ENCODE assay signal across 10 cellular contexts in the genomic region with DNA sequence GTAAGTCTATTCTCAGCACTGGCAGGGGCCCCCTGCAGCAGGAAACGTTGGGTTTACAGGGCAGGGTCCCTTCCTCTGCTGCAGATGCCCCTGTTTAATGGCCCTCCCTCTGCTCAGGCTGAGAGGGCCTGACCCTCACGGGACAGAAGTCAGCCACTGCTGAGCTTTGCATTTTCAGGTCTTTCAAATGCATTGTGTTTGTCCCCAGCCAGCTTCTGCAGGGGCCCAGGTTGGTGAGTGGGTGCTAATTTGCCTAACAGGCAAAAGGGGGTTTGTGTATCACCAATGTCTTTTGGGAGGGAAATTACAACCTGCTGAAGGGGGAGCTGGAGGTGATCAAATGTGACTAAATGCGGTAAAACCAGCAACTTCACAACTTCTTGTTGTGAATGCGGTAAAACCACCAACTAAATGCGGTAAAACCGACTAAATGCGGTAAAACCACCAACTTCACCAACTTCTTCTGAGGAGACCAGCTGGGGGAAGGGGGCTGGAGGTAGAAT. TPM values are rescaled to one million over a fixed set of nuclear protein-coding genes. Genes with fewer than 3 reads are reported as not detected.
DNase-seq lines count a peak whose midpoint lies in the region; ATAC-seq and TF ChIP-seq lines count a peak whose summit lies in the region.
"Had no signal": no experiment of that assay in that cellular context is flagged by ENCODE, and none has a peak within 500 bp of the region (broad histone marks: within the 10 kb centered on the region; RNA-seq: fewer than 3 reads in every experiment).

No MANE protein-coding gene starts in this region.

- TF ChIP-seq CTCF in OCI-LY3 (IDR thresholded peaks at IDR 0.05; ENCODE audit: low read depth, low read length) (no peak), vagina (IDR thresholded peaks at IDR 0.05) (no peak)

- H3K27ac ChIP-seq in ACC112 (ENCODE audit: low read depth, low read length) (no peak overlapping the region), OCI-LY3 (ENCODE audit: low read length) (no peak overlapping the region), vagina (no peak overlapping the region)

- no peak for DNase-seq in DMS53 treated with DMSO at 0.1 percent for 48 hours (lab: John Stamatoyannopoulos, UW; ENCODE audit: unreplicated experiment)
- no peak for DNase-seq in hypothalamus (lab: John Stamatoyannopoulos, UW)
- DNase-seq in vagina (ENCODE audit: extremely low spot score in 2 of 2), result no peak
- DNase-seq in DMS 273 treated with DMSO at 0.1 percent for 48 hours (lab: John Stamatoyannopoulos, UW), result no peak
- DNase-seq: GOT3, posterior cingulate gyrus had no signal

- H3K4me1 ChIP-seq in ACC112 (ENCODE audit: control insufficient read depth, insufficient read depth, low read length, unreplicated experiment) (peaks cover 11% of the 10 kb centered on the region), OCI-LY3 (ENCODE audit: low read length) (peaks cover 32% of the 10 kb centered on the region), vagina (peaks cover 5% of the 10 kb centered on the region)

- H2AFZ ChIP-seq in ACC112 (ENCODE audit: low read length, unreplicated experiment), result peak overlapping the region; percentile 39
- H2AFZ ChIP-seq in OCI-LY3 (ENCODE audit: low read depth, low read length), result 0 out of 2 replicates have a peak overlapping the region, but pooled peaks have one; percentile 8

- H3K36me3 ChIP-seq in ACC112 (ENCODE audit: insufficient read depth, low read length) (no peaks in the 10 kb centered on the region), OCI-LY3 (replicated peaks; ENCODE audit: low read depth, low read length) (no peaks in the 10 kb centered on the region), vagina (no peaks in the 10 kb centered on the region)

- H4K20me1 ChIP-seq in OCI-LY3 (ENCODE audit: insufficient read depth, low read length), result no peaks in the 10 kb centered on the region

- H3K9ac ChIP-seq in OCI-LY3 (ENCODE audit: low read length), result no peak overlapping the region

- H3K27me3 ChIP-seq in ACC112 (ENCODE audit: insufficient read depth, low read length), result no peaks in the 10 kb centered on the region
- H3K27me3 ChIP-seq in OCI-LY3 (ENCODE audit: low read depth, low read length), result peaks cover 19% of the 10 kb centered on the region
- no peaks in the 10 kb centered on the region for H3K27me3 ChIP-seq in vagina

- peak overlapping the region; percentile 69 for H3K4me2 ChIP-seq in OCI-LY3 (ENCODE audit: low read length)

- H3K9me3 ChIP-seq in OCI-LY3 (ENCODE audit: insufficient read depth, low read length) (no peaks in the 10 kb centered on the region), vagina (no peaks in the 10 kb centered on the region)

- ATAC-seq in GM19023 (IDR thresholded peaks at IDR 0.05; ENCODE audit: unreplicated experiment) (peak; percentile 43), HG02852 (IDR thresholded peaks at IDR 0.05; ENCODE audit: unreplicated experiment) (peak; percentile 47)

- intact Hi-C loops in vagina (cut with DNase I), result no loop called here

- H3K79me2 ChIP-seq in ACC112 (ENCODE audit: control insufficient read depth, insufficient read depth, low read length, unreplicated experiment), result no peaks in the 10 kb centered on the region
- no peaks in the 10 kb centered on the region for H3K79me2 ChIP-seq in OCI-LY3 (ENCODE audit: low read length)

- H3K4me3 ChIP-seq in ACC112 (ENCODE audit: low read depth, low read length) (no peak overlapping the region), OCI-LY3 (ENCODE audit: low read length) (no peak overlapping the region), vagina (no peak overlapping the region)

- no peak for TF ChIP-seq POLR2A in vagina (IDR thresholded peaks at IDR 0.05)

RNA-seq across cellular contexts. Expression of gene UBE2E1, which starts 44.8 kb away (rescaled TPM):
- total RNA-seq in vagina, result 124 TPM
